In the genomic region with DNA sequence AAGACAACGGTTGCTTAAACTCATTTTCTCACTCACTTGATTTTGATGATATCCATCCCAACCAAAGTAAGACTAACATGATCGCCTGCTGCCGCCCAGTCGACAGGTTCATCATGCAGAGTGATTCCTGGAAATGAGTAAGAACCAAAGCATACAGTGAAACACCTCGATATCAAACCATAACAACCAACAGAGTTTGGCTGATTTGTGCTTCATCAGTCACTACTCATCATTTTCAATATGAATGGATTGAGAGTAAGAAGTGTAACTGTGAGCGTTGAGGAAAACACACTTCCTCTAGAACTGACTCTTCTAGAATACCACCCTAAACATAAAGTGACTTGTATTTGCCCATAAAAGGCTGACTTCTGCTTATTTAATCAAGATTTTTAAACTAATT, we compare ENCODE assay signal across 12 cellular contexts. TPM values are rescaled to one million over a fixed set of nuclear protein-coding genes. Genes with fewer than 3 reads are reported as not detected.
DNase-seq lines count a peak whose midpoint lies in the region; ATAC-seq and TF ChIP-seq lines count a peak whose summit lies in the region.
"Had no signal": no experiment of that assay in that cellular context is flagged by ENCODE, and none has a peak within 500 bp of the region (broad histone marks: within the 10 kb centered on the region; RNA-seq: fewer than 3 reads in every experiment).

No MANE protein-coding gene starts in this region.

- ATAC-seq in GM18519 (IDR thresholded peaks at IDR 0.05; ENCODE audit: low FRiP score, unreplicated experiment) (peak; percentile 86), GM21619 (IDR thresholded peaks at IDR 0.05; ENCODE audit: unreplicated experiment) (peak; percentile 84), HG03460 (IDR thresholded peaks at IDR 0.05; ENCODE audit: unreplicated experiment) (peak; percentile 80), aorta (ENCODE audit: low FRiP score) (no peak), left lung (no peak)
- ATAC-seq: lower lobe of right lung had no signal

- TF ChIP-seq CTCF in adrenal gland (IDR thresholded peaks at IDR 0.05) (no peak), left lung (IDR thresholded peaks at IDR 0.05) (no peak), Caco-2 (IDR thresholded peaks at IDR 0.05; ENCODE audit: insufficient read depth in 1 of 2, low read depth in 1 of 2, low read length in 1 of 2, severe bottlenecking in 1 of 2, unreplicated experiment in 1 of 2) (no peak)

- no peak overlapping the region for H3K4me3 ChIP-seq in aorta (ENCODE audit: low read length in 2 of 2)
- no peak overlapping the region for H3K4me3 ChIP-seq in adrenal gland
- no peak overlapping the region for H3K4me3 ChIP-seq in left lung
- no peak overlapping the region for H3K4me3 ChIP-seq in Caco-2 (ENCODE audit: low read depth, low read length)
- H3K4me3 ChIP-seq: lower lobe of right lung, skin epidermis had no signal

- H3K36me3 ChIP-seq in aorta (ENCODE audit: control insufficient read depth in 1 of 2, insufficient read depth in 2 of 2, low read length in 1 of 2), result peaks cover 0 to 4% of the 10 kb centered on the region in 2 donors
- peaks cover 0 to 4% of the 10 kb centered on the region in 2 donors for H3K36me3 ChIP-seq in adrenal gland (replicated peaks in 1 of 2)
- peaks cover 0 to 76% of the 10 kb centered on the region in 2 donors for H3K36me3 ChIP-seq in left lung
- no peaks in the 10 kb centered on the region for H3K36me3 ChIP-seq in Caco-2 (ENCODE audit: control insufficient read depth, insufficient read depth, low read length)

- H3K4me3 Mint-ChIP-seq in Caco-2 (ENCODE audit: unreplicated experiment), result no peak overlapping the region

- POLR2A ChIA-PET in Caco-2 (lab: Charles Lee), result no interaction called here

- WGBS in aorta, 2 donors, result 92 to 93% methylated on average over 6 of the region's 6 CpGs
- WGBS in adrenal gland, 4 donors, result 89 to 97% (median 95%) methylated on average over 6 of the region's 6 CpGs

- H3K4me1 Mint-ChIP-seq in Caco-2 (ENCODE audit: low read depth, unreplicated experiment), result no peaks in the 10 kb centered on the region

- H3K27ac ChIP-seq in aorta (ENCODE audit: low read depth in 1 of 2, low read length in 2 of 2), result no peak overlapping the region
- no peak overlapping the region for H3K27ac ChIP-seq in adrenal gland
- H3K27ac ChIP-seq in left lung, result no peak overlapping the region
- H3K27ac ChIP-seq: epithelial cell of prostate, lower lobe of right lung, skin epidermis had no signal

- H3K4me1 ChIP-seq in aorta (ENCODE audit: control insufficient read depth in 1 of 2, insufficient read depth in 2 of 2, low read length in 2 of 2) (no peaks in the 10 kb centered on the region), adrenal gland (replicated peaks in 1 of 2) (peaks cover 0 to 6% of the 10 kb centered on the region in 2 donors), left lung (no peaks in the 10 kb centered on the region), Caco-2 (peaks cover 15% of the 10 kb centered on the region; the same call in 1 of the 2 replicates)
- H3K4me1 ChIP-seq: lower lobe of right lung had no signal

- no peaks in the 10 kb centered on the region for H3K27me3 Mint-ChIP-seq in Caco-2 (ENCODE audit: insufficient read depth, unreplicated experiment)

- no peaks in the 10 kb centered on the region for H3K27me3 ChIP-seq in aorta (ENCODE audit: control insufficient read depth in 1 of 2, insufficient read depth in 2 of 2, low read length in 1 of 2)
- no peaks in the 10 kb centered on the region for H3K27me3 ChIP-seq in adrenal gland
- H3K27me3 ChIP-seq in left lung, result no peaks in the 10 kb centered on the region
- no peaks in the 10 kb centered on the region for H3K27me3 ChIP-seq in Caco-2 (replicated peaks; ENCODE audit: control insufficient read depth, insufficient read depth, low read length)

- H3K9me3 ChIP-seq in aorta (ENCODE audit: control insufficient read depth, low read length), result no peaks in the 10 kb centered on the region
- no peaks in the 10 kb centered on the region for H3K9me3 ChIP-seq in adrenal gland (replicated peaks in 1 of 3)
- no peaks in the 10 kb centered on the region for H3K9me3 ChIP-seq in left lung
- no peaks in the 10 kb centered on the region for H3K9me3 ChIP-seq in Caco-2
- H3K9me3 ChIP-seq: lower lobe of right lung had no signal

- DNase-seq in stimulated activated CD4-positive, alpha-beta T cell treated with anti-CD3 and anti-CD28 coated beads, Interleukin-15, amount 100 ng/mL, for 24 hours, result peak; percentile 73
- DNase-seq in aorta (no peak), adrenal gland (no peak), left lung (no peak), Caco-2 (no peak)
- DNase-seq: lower lobe of right lung, NCI-H524 treated with DMSO at 0.1 percent for 48 hours had no signal

- intact Hi-C loops in aorta (cut with DNase I) (no loop called here), adrenal gland (cut with DNase I) (no loop called here), left lung (cut with DNase I) (no loop called here), Caco-2 (cut with micrococcal nuclease; ENCODE audit: unreplicated experiment) (no loop called here)

- peaks cover 26% of the 10 kb centered on the region for H3K36me3 Mint-ChIP-seq in Caco-2 (ENCODE audit: insufficient read depth, unreplicated experiment)

- H3K27ac Mint-ChIP-seq in Caco-2 (ENCODE audit: unreplicated experiment), result no peak overlapping the region

- BruUV-seq in Caco-2 (replicated peaks; lab: Mats Ljungman, UMichigan), result no TSS peak

- TF ChIP-seq POLR2A in adrenal gland (IDR thresholded peaks at IDR 0.05), result no peak

- no peaks in the 10 kb centered on the region for H3K9me3 Mint-ChIP-seq in Caco-2 (ENCODE audit: unreplicated experiment)

- CTCF ChIA-PET in Caco-2 (lab: Charles Lee), result no interaction called here

RNA-seq across cellular contexts. Expression of a gene that starts 29.2 kb away (rescaled TPM):
- total RNA-seq in aorta (1 to 10 TPM; 1.6 to 4.1 TPM), adrenal gland (1 to 10 TPM in 2 of 8 donors, under 1 TPM in 6; 0.24 to 2.1 (median 0.78) TPM), left lung (under 1 TPM; 0.99 TPM), Caco-2 (2022) (0.21 and 0.29 TPM in 2 replicates)
- polyA plus RNA-seq in aorta (1 to 10 TPM in 1 of 2 donors, under 1 TPM in 1; 0.75 to 1.8 TPM), adrenal gland (1 to 10 TPM in 2 of 3 donors, under 1 TPM in 1; 0.68 to 4.5 (median 2.1) TPM)

Comparison
In these comparisons a context has a peak if more than half of its experiments do, and no peak if none do; other contexts are left out.
1. ATAC-seq: peak in GM18519 (single experiment), GM21619 (single experiment) and HG03460 (single experiment); none in aorta (single experiment) and left lung (single experiment).